ENCODE assay signal across 8 cellular contexts in the genomic region with DNA sequence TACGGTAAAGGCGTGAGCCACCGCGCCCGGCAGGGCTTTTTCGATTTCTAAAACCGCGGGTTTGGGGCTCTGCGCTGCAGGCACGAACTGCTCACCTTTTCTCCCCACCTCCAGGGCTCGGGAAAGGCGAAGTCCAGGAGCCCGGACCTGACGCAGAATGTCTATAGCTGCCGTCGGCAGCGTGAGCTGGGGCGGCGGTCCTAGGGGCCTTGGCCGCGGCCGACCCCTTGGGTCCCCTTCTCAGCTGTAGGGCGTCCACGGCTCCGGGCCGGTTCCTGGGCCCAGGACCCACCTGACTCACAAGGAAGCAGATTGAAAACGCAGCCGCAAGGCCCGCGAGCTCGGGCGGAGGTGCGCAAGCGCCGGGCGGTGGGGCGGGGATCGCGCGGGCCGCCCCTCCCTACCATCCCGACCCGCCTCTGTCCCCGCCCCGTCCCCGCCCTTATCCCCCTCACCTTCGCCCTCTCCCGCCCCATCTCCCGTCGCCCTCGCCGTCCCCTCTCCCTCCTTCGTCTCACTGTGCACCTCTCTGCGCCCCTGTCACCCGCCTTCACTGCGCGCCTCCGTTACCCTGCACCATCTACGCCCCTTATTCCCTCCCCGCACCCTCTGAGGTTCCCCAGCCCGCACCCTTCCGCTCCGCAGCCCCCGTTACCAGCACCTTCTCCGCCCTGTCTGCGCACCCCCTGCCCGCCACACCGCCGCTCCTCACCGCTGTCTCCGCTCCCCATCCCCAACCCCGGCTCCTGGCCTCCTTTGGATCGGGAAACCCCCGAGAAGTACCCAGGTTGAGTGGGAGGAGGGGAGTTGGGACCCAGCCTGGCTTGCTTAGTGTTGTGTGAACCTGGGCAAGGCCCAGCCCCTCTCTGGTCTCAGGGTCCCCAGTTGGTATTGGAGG. TPM values are rescaled to one million over a fixed set of nuclear protein-coding genes. Genes with fewer than 3 reads are reported as not detected.
DNase-seq lines count a peak whose midpoint lies in the region; ATAC-seq and TF ChIP-seq lines count a peak whose summit lies in the region.

A gene with protein sequence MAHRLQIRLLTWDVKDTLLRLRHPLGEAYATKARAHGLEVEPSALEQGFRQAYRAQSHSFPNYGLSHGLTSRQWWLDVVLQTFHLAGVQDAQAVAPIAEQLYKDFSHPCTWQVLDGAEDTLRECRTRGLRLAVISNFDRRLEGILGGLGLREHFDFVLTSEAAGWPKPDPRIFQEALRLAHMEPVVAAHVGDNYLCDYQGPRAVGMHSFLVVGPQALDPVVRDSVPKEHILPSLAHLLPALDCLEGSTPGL (minus strand): TSS at position 353 of the 898 bp plus-strand sequence. CDS start 2,632 bp downstream, outside the sequence.

- peaks cover 5 to 17% (median 10%) of the 10 kb centered on the region in 4 donors for H3K36me3 ChIP-seq in liver (ENCODE audit: control insufficient read depth in 4 of 4, insufficient read depth in 3 of 4, low read depth in 1 of 4, low read length in 3 of 4)

- intact Hi-C loops in dendritic cell treated with granulocyte-macrophage colony-stimulating factor and Interleukin-4, amounts not matched to agents 40 ng/mL and 50 ng/mL, for 4 days (cut with micrococcal nuclease) = no loop called here

- TF ChIP-seq CTCF in liver (IDR thresholded peaks at IDR 0.05; ENCODE audit: low read depth, low read length, missing input control) = no peak

- TF ChIP-seq RAD21 in liver (IDR thresholded peaks at IDR 0.05) = no peak

- H3K36me3 Mint-ChIP-seq in dendritic cell treated with granulocyte-macrophage colony-stimulating factor and Interleukin-4, amounts not matched to agents 40 ng/mL and 50 ng/mL, for 4 days (ENCODE audit: low read depth) = peaks cover 12% of the 10 kb centered on the region

- H3K9me3 ChIP-seq in liver (ENCODE audit: control insufficient read depth in 4 of 4, low read length in 3 of 4) = no peaks in the 10 kb centered on the region

- no peaks in the 10 kb centered on the region for H3K9me3 Mint-ChIP-seq in dendritic cell treated with granulocyte-macrophage colony-stimulating factor and Interleukin-4, amounts not matched to agents 40 ng/mL and 50 ng/mL, for 4 days

- H3K27me3 Mint-ChIP-seq in dendritic cell treated with granulocyte-macrophage colony-stimulating factor and Interleukin-4, amounts not matched to agents 40 ng/mL and 50 ng/mL, for 4 days = peaks cover 2% of the 10 kb centered on the region

- peak within 1 kb of the TSS; percentile 75 to 77 for H3K27ac ChIP-seq in liver (ENCODE audit: low read depth in 1 of 2, low read length in 2 of 2)

- peak within 1 kb of the TSS; percentile 61 for H3K27ac Mint-ChIP-seq in dendritic cell treated with granulocyte-macrophage colony-stimulating factor and Interleukin-4, amounts not matched to agents 40 ng/mL and 50 ng/mL, for 4 days

- ATAC-seq in GM19023 (IDR thresholded peaks at IDR 0.05; ENCODE audit: unreplicated experiment) (peak; percentile 75), HG03196 (IDR thresholded peaks at IDR 0.05; ENCODE audit: unreplicated experiment) (peak; percentile 77)

- DNase-seq in AG08395 (ENCODE audit: low spot score) = peak; percentile 90
- DNase-seq in NCI-H524 (lab: John Stamatoyannopoulos, UW) = peak; percentile 70 to 85
- peak; percentile 58 to 66 for DNase-seq in activated CD4-positive, alpha-beta T cell treated with anti-CD3 and anti-CD28 coated beads, Interleukin-2, amount 50 U/mL, for 4 hours
- peak; percentile 70 for DNase-seq in stimulated activated CD4-positive, alpha-beta T cell treated with anti-CD3 and anti-CD28 coated beads, Interleukin-4, amount 100 ng/mL, for 24 hours

- peak within 1 kb of the TSS; percentile 63 to 92 (median 91) for H3K4me3 ChIP-seq in liver (ENCODE audit: low read depth in 1 of 3, low read length in 3 of 3)

- H3K9ac ChIP-seq in liver (ENCODE audit: low read depth in 1 of 2, low read length in 2 of 2) = peak within 1 kb of the TSS; percentile 55 to 82

- no peaks in the 10 kb centered on the region for H3K27me3 ChIP-seq in liver (ENCODE audit: control insufficient read depth in 4 of 4, insufficient read depth in 4 of 4, low read length in 3 of 4)

- WGBS in liver = under 1% methylated on average over 74 of the region's 74 CpGs

- H3K4me1 Mint-ChIP-seq in dendritic cell treated with granulocyte-macrophage colony-stimulating factor and Interleukin-4, amounts not matched to agents 40 ng/mL and 50 ng/mL, for 4 days (ENCODE audit: low read depth) = peaks cover 26% of the 10 kb centered on the region

- peak within 1 kb of the TSS; percentile 85 for H3K4me3 Mint-ChIP-seq in dendritic cell treated with granulocyte-macrophage colony-stimulating factor and Interleukin-4, amounts not matched to agents 40 ng/mL and 50 ng/mL, for 4 days

- peaks cover 8 to 71% (median 59%) of the 10 kb centered on the region in 4 donors for H3K4me1 ChIP-seq in liver (ENCODE audit: control insufficient read depth in 4 of 4, insufficient read depth in 4 of 4, low read length in 3 of 4)

TF ChIP-seq in liver, 16 proteins besides CTCF, POLR2A, EP300 and RAD21:
- TF ChIP-seq, protein P1, sequence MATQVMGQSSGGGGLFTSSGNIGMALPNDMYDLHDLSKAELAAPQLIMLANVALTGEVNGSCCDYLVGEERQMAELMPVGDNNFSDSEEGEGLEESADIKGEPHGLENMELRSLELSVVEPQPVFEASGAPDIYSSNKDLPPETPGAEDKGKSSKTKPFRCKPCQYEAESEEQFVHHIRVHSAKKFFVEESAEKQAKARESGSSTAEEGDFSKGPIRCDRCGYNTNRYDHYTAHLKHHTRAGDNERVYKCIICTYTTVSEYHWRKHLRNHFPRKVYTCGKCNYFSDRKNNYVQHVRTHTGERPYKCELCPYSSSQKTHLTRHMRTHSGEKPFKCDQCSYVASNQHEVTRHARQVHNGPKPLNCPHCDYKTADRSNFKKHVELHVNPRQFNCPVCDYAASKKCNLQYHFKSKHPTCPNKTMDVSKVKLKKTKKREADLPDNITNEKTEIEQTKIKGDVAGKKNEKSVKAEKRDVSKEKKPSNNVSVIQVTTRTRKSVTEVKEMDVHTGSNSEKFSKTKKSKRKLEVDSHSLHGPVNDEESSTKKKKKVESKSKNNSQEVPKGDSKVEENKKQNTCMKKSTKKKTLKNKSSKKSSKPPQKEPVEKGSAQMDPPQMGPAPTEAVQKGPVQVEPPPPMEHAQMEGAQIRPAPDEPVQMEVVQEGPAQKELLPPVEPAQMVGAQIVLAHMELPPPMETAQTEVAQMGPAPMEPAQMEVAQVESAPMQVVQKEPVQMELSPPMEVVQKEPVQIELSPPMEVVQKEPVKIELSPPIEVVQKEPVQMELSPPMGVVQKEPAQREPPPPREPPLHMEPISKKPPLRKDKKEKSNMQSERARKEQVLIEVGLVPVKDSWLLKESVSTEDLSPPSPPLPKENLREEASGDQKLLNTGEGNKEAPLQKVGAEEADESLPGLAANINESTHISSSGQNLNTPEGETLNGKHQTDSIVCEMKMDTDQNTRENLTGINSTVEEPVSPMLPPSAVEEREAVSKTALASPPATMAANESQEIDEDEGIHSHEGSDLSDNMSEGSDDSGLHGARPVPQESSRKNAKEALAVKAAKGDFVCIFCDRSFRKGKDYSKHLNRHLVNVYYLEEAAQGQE (IDR thresholded peaks at IDR 0.05) = peak; percentile 22
- TF ChIP-seq, protein P2, sequence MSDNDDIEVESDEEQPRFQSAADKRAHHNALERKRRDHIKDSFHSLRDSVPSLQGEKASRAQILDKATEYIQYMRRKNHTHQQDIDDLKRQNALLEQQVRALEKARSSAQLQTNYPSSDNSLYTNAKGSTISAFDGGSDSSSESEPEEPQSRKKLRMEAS (IDR thresholded peaks at IDR 0.05) = no peak
- peak; percentile 4 to 33 for TF ChIP-seq HNF4A (conservative IDR thresholded peaks at IDR 0.05)

RNA-seq across cellular contexts. Expression of the gene that starts here (rescaled TPM):
- total RNA-seq in liver = 10 to 100 TPM; 26.9 to 61.2 TPM
- polyA plus RNA-seq in liver = 10 to 100 TPM; 60.8 to 63.6 TPM

Comparison
In these comparisons a context has a peak if more than half of its experiments do, and no peak if none do; other contexts are left out.
1. Peak in every context shown above with its lines: DNase-seq, ATAC-seq, H3K4me3 ChIP-seq and H3K27ac ChIP-seq.